In genomic region chr9:75051285-75051684, GRCh38 we compare ENCODE assay signal across 1 cellular context.
TF ChIP-seq lines count a peak whose summit lies in the region.

No MANE protein-coding gene starts in this region.

TF ChIP-seq in HepG2, 621 proteins besides CTCF, POLR2A, EP300 and RAD21:
- TF ChIP-seq ARID4A (CRISPR knock-in tag; IDR thresholded peaks at IDR 0.05; ENCODE audit: borderline replicate concordance) (no peak), ZBTB43 (CRISPR knock-in tag; conservative IDR thresholded peaks at IDR 0.05) (no peak), HOXA9 (CRISPR knock-in tag; IDR thresholded peaks at IDR 0.05; ENCODE audit: borderline replicate concordance) (no peak), ISL2 (CRISPR knock-in tag; IDR thresholded peaks at IDR 0.05) (no peak), ZNF496 (CRISPR knock-in tag; IDR thresholded peaks at IDR 0.05; ENCODE audit: insufficient replicate concordance) (no peak), MNT (IDR thresholded peaks at IDR 0.05) (no peak), ZNF549 (CRISPR knock-in tag; IDR thresholded peaks at IDR 0.05) (no peak), BRD4 (CRISPR knock-in tag; IDR thresholded peaks at IDR 0.05) (no peak), SMYD3 (CRISPR knock-in tag; IDR thresholded peaks at IDR 0.05) (no peak), ZNF567 (CRISPR knock-in tag; IDR thresholded peaks at IDR 0.05; ENCODE audit: borderline replicate concordance) (no peak), GTF3A (CRISPR knock-in tag; conservative IDR thresholded peaks at IDR 0.05) (no peak), YY1 (IDR thresholded peaks at IDR 0.05; ENCODE audit: insufficient read depth, insufficient replicate concordance, low read depth, low read length) (no peak), IRF9 (CRISPR knock-in tag; IDR thresholded peaks at IDR 0.05; ENCODE audit: borderline replicate concordance) (no peak), CBX1 (IDR thresholded peaks at IDR 0.05; ENCODE audit: low read depth) (no peak), ZFX (CRISPR knock-in tag; IDR thresholded peaks at IDR 0.05; ENCODE audit: low read depth) (no peak)
TF ChIP-seq in HepG2: peak in this region for 0.
